ENCODE assay signal across 8 cellular contexts in genomic region chr1:181166377-181167196, GRCh38.
DNase-seq lines count a peak whose midpoint lies in the region; ATAC-seq, FAIRE-seq and TF ChIP-seq lines count a peak whose summit lies in the region.

No MANE protein-coding gene starts in this region.

- TF ChIP-seq CTCF in D721Med (IDR thresholded peaks at IDR 0.05; ENCODE audit: insufficient read depth, missing control alignments), result peak; percentile 96

- peaks cover 0 to 7% of the 10 kb centered on the region in 2 donors for H3K27me3 Mint-ChIP-seq in effector memory CD8-positive, alpha-beta T cell

- H3K27ac Mint-ChIP-seq in effector memory CD8-positive, alpha-beta T cell, result no peak overlapping the region

- DNase-seq in D721Med (ENCODE audit: insufficient read length, low spot score), result peak; percentile 56
- peak; percentile 62 for DNase-seq in HK-2 (ENCODE audit: unreplicated experiment)
- peak; percentile 94 for DNase-seq in NCI-H82 (lab: John Stamatoyannopoulos, UW)
- peak; percentile 68 to 78 for DNase-seq in activated CD4-positive, alpha-beta T cell treated with anti-CD3 and anti-CD28 coated beads, Interleukin-2, amount 50 U/mL, for 48 hours
- DNase-seq in effector memory CD8-positive, alpha-beta T cell, result peak; percentile 66 to 78 (median 70)
- peak; percentile 68 for DNase-seq in midbrain (lab: John Stamatoyannopoulos, UW)
- DNase-seq in stimulated activated CD8-positive, alpha-beta memory T cell treated with anti-CD3 and anti-CD28 coated beads, Interleukin-7, amount 100 ng/mL, for 24 hours (ENCODE audit: low read depth), result peak; percentile 44

- H3K4me3 Mint-ChIP-seq in effector memory CD8-positive, alpha-beta T cell, result peak overlapping the region in 1 of 2 donors; percentile 55

- ATAC-seq in GM21360 (IDR thresholded peaks at IDR 0.05; ENCODE audit: unreplicated experiment), result peak; percentile 97
- ATAC-seq in effector memory CD8-positive, alpha-beta T cell (replicated peaks), result peak; percentile 99

- peaks cover 0 to 2% of the 10 kb centered on the region in 2 donors for H3K9me3 Mint-ChIP-seq in effector memory CD8-positive, alpha-beta T cell

- peak; percentile 84 for FAIRE-seq in D721Med (lab: Jason Lieb, UNC)

- H3K4me1 Mint-ChIP-seq in effector memory CD8-positive, alpha-beta T cell (ENCODE audit: low read depth in 2 of 2), result peaks cover 4 to 6% of the 10 kb centered on the region in 2 donors

- no peaks in the 10 kb centered on the region for H3K36me3 Mint-ChIP-seq in effector memory CD8-positive, alpha-beta T cell (ENCODE audit: insufficient read depth)

Comparison
In these comparisons a context has a peak if more than half of its experiments do, and no peak if none do; other contexts are left out.
1. Peak in every context shown above with its lines: DNase-seq and ATAC-seq.
2. DNase-seq: peak in every context shown above with its lines; median percentile 94 in NCI-H82; 73 in activated CD4-positive, alpha-beta T cell treated with anti-CD3 and anti-CD28 coated beads, Interleukin-2, amount 50 U/mL, for 48 hours; 70 in effector memory CD8-positive, alpha-beta T cell; 68 in midbrain; 62 in HK-2; 56 in D721Med; 44 in stimulated activated CD8-positive, alpha-beta memory T cell treated with anti-CD3 and anti-CD28 coated beads, Interleukin-7, amount 100 ng/mL, for 24 hours.